1 cellular context compared by ENCODE assay signal in genomic region chr4:6688879-6689505, GRCh38.
TF ChIP-seq lines count a peak whose summit lies in the region.

No MANE protein-coding gene starts in this region.

TF ChIP-seq in HepG2, 621 proteins besides CTCF, POLR2A, EP300 and RAD21 (continued from another document and continues in another):
- TF ChIP-seq HNF4G (IDR thresholded peaks at IDR 0.05; ENCODE audit: borderline replicate concordance, low read depth, low read length) (no peak; the same call in 1 of the 2 replicates), HNF4G (CRISPR knock-in tag; IDR thresholded peaks at IDR 0.05; ENCODE audit: borderline replicate concordance, low read depth) (no peak; the same call in 1 of the 2 replicates), BCL3 (CRISPR knock-in tag; IDR thresholded peaks at IDR 0.05) (0 out of 2 replicates have a peak, but pooled peaks have one; percentile 52), HIC2 (CRISPR knock-in tag; IDR thresholded peaks at IDR 0.05; ENCODE audit: low read depth) (no peak), ZNF552 (CRISPR knock-in tag; IDR thresholded peaks at IDR 0.05; ENCODE audit: borderline replicate concordance) (no peak), ZFP36 (IDR thresholded peaks at IDR 0.05; ENCODE audit: borderline replicate concordance, low read depth, low read length, partially characterized antibody) (no peak), KLF12 (CRISPR knock-in tag; IDR thresholded peaks at IDR 0.05; ENCODE audit: borderline replicate concordance) (no peak; the same call in 1 of the 2 replicates), ZNF558 (CRISPR knock-in tag; IDR thresholded peaks at IDR 0.05; ENCODE audit: borderline replicate concordance) (no peak), ZNF747 (CRISPR knock-in tag; IDR thresholded peaks at IDR 0.05; ENCODE audit: borderline replicate concordance) (no peak), ZBTB20 (CRISPR knock-in tag; IDR thresholded peaks at IDR 0.05; ENCODE audit: borderline replicate concordance, low read depth) (no peak), CC2D1A (CRISPR knock-in tag; IDR thresholded peaks at IDR 0.05) (no peak), REXO4 (CRISPR knock-in tag; IDR thresholded peaks at IDR 0.05; ENCODE audit: borderline replicate concordance) (no peak), SP1 (IDR thresholded peaks at IDR 0.05) (no peak), SP1 (CRISPR knock-in tag; IDR thresholded peaks at IDR 0.05) (no peak), ZNF766 (CRISPR knock-in tag; IDR thresholded peaks at IDR 0.05; ENCODE audit: borderline replicate concordance) (no peak), UBTF (CRISPR knock-in tag; IDR thresholded peaks at IDR 0.05) (peak; percentile 62), ZNF704 (CRISPR knock-in tag; IDR thresholded peaks at IDR 0.05; ENCODE audit: borderline replicate concordance) (no peak), FIP1L1 (IDR thresholded peaks at IDR 0.05; ENCODE audit: borderline replicate concordance, insufficient read depth, low read depth, low read length) (no peak), ZNF720 (CRISPR knock-in tag; IDR thresholded peaks at IDR 0.05) (no peak), DDIT3 (CRISPR knock-in tag; IDR thresholded peaks at IDR 0.05) (no peak), CAMTA2 (CRISPR knock-in tag; IDR thresholded peaks at IDR 0.05; ENCODE audit: borderline replicate concordance) (no peak), ZBED4 (CRISPR knock-in tag; IDR thresholded peaks at IDR 0.05; ENCODE audit: borderline replicate concordance) (no peak; the same call in 1 of the 2 replicates), KDM2A (CRISPR knock-in tag; IDR thresholded peaks at IDR 0.05; ENCODE audit: borderline replicate concordance, low read depth) (no peak), KMT2B (CRISPR knock-in tag; IDR thresholded peaks at IDR 0.05) (no peak), ZSCAN21 (CRISPR knock-in tag; IDR thresholded peaks at IDR 0.05; ENCODE audit: borderline replicate concordance) (peak; percentile 54; the same call in 1 of the 2 replicates), ETS1 (CRISPR knock-in tag; IDR thresholded peaks at IDR 0.05) (no peak), ASH2L (IDR thresholded peaks at IDR 0.05; ENCODE audit: insufficient read length, low read depth, low read length) (no peak), U2AF1 (optimal IDR thresholded peaks at IDR 0.05; ENCODE audit: low read depth, low read length) (no peak), FOXK1 (CRISPR knock-in tag; IDR thresholded peaks at IDR 0.05; ENCODE audit: borderline replicate concordance, low read depth) (0 out of 2 replicates have a peak, but pooled peaks have one; percentile 16), CHCHD3 (CRISPR knock-in tag; IDR thresholded peaks at IDR 0.05) (no peak), AGO2 (optimal IDR thresholded peaks at IDR 0.05; ENCODE audit: low read depth, low read length) (no peak), ZNF770 (CRISPR knock-in tag; IDR thresholded peaks at IDR 0.05) (0 out of 2 replicates have a peak, but pooled peaks have one; percentile 20), PLRG1 (conservative IDR thresholded peaks at IDR 0.05) (no peak), ZNF652 (CRISPR knock-in tag; IDR thresholded peaks at IDR 0.05; ENCODE audit: borderline replicate concordance, low read depth) (no peak), ISL2 (CRISPR knock-in tag; IDR thresholded peaks at IDR 0.05) (no peak; the same call in 1 of the 2 replicates), ZNF350 (CRISPR knock-in tag; IDR thresholded peaks at IDR 0.05; ENCODE audit: borderline replicate concordance, low read depth) (no peak), NFYC (CRISPR knock-in tag; IDR thresholded peaks at IDR 0.05) (no peak), GATAD2A (CRISPR knock-in tag; IDR thresholded peaks at IDR 0.05) (peak; percentile 52), ZBTB26 (CRISPR knock-in tag; IDR thresholded peaks at IDR 0.05; ENCODE audit: borderline replicate concordance) (no peak; the same call in 1 of the 2 replicates), KLF6 (CRISPR knock-in tag; IDR thresholded peaks at IDR 0.05) (no peak), AFF4 (CRISPR knock-in tag; IDR thresholded peaks at IDR 0.05) (no peak)
